ENCODE assay signal across 21 cellular contexts in the genomic region with DNA sequence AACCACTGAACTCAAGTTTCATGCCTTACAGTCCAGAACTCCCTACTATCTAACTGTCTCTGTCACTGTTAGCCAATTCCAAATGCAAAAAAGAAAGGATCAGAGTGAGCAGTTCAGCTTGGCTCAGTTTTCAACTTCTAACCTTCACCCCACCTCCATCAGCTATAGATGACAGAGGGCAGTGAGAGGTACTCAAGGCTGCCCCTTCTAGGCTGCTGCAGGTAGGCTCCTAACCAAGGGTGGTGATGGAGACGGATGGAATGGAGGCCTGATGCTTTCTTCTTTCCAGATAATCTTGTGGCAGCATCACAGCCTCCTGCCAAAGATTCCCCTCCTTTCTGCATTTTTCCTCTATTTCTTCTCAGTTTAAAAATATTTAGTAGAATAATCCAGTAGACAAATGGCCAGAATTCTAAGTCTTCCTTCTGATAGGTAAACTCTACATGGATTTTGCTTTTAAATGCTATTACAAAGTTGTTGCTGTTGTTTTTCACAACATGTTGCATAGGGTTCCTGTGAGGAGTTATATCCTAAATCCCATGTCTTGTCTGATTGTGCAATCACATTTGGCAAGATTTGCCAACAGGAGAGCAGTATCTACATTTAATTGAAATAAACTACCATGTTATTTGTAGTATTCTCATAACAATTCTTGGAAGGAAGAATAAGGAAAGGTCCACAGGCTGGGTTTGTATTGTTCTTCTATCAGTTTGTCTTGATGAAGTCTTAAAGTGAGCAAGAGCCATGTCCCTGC.
DNase-seq lines count a peak whose midpoint lies in the region; ATAC-seq, FAIRE-seq and TF ChIP-seq lines count a peak whose summit lies in the region.
"Had no signal": no experiment of that assay in that cellular context is flagged by ENCODE, and none has a peak within 500 bp of the region (broad histone marks: within the 10 kb centered on the region; RNA-seq: fewer than 3 reads in every experiment).

No MANE protein-coding gene starts in this region.

- no peak for ATAC-seq in activated CD8-positive, alpha-beta memory T cell treated with anti-CD3 and anti-CD28 coated beads, Interleukin-2, amount 10 ng/mL, durations not matched to agents 7 days and 5 days
- ATAC-seq in K562 (no peak), GM18867 (IDR thresholded peaks at IDR 0.05; ENCODE audit: unreplicated experiment) (no peak)
- ATAC-seq in stimulated activated naive B cell treated with anti-CD40 and anti-IgM and Interleukin-4, amounts not matched to agents 10 μg/mL and 1 μg/mL and 100 μg/mL, for 72 hours (replicated peaks): no peak
- ATAC-seq: A549, HCT116 had no signal

- no peak overlapping the region for H4K5ac ChIP-seq in H9 (ENCODE audit: insufficient read length, low read depth, low read length)

- TF ChIP-seq CTCF in H9 (conservative IDR thresholded peaks at IDR 0.05) (peak; percentile 27; the same call in 1 of the 3 replicates), K562 (IDR thresholded peaks at IDR 0.05 in 2 of 3, conservative IDR thresholded peaks at IDR 0.05 in 1 of 3; ENCODE audit: insufficient read depth in 2 of 3, low read depth in 1 of 3, low read length in 3 of 3) (no peak), fibroblast of mammary gland (conservative IDR thresholded peaks at IDR 0.05; ENCODE audit: control insufficient read depth, insufficient read depth, low read depth, low read length) (no peak)

- H3K9me3 ChIP-seq in H9 (ENCODE audit: control insufficient read depth, low read depth, low read length) (no peaks in the 10 kb centered on the region), K562 (replicated peaks; ENCODE audit: control insufficient read depth, insufficient read depth, low read depth, low read length) (no peaks in the 10 kb centered on the region)
- H3K9me3 ChIP-seq: A549, Caco-2 had no signal

- no peak overlapping the region for H2BK15ac ChIP-seq in H9 (ENCODE audit: low read depth, low read length)

- H3K9me1 ChIP-seq in K562 (ENCODE audit: control insufficient read depth, insufficient read depth, low read length): no peaks in the 10 kb centered on the region

- no peak for DNase-seq in activated CD8-positive, alpha-beta memory T cell treated with anti-CD3 and anti-CD28 coated beads, Interleukin-2, amount 10 ng/mL, durations not matched to agents 7 days and 5 days
- no peak for DNase-seq in activated CD8-positive, alpha-beta memory T cell treated with anti-CD3 and anti-CD28 coated beads, Interleukin-2, amount 50 U/mL, for 48 hours
- DNase-seq in H9 (no peak), K562 (ENCODE audit: extremely low read depth in 1 of 4, low spot score in 3 of 4) (no peak), fibroblast of mammary gland (ENCODE audit: low read depth) (peak; percentile 17), NCI-H345 treated with DMSO at 0.1 percent for 48 hours (lab: John Stamatoyannopoulos, UW; ENCODE audit: unreplicated experiment) (no peak)
- no peak for DNase-seq in stimulated activated naive B cell treated with anti-CD40 and anti-IgM and Interleukin-4, amounts not matched to agents 10 μg/mL and 1 μg/mL and 100 μg/mL, for 72 hours
- DNase-seq: AML-193; Caco-2; CD4-positive, alpha-beta T cell; HFFc6 had no signal

- TF ChIP-seq RAD21 in K562 (CRISPR knock-in tag; conservative IDR thresholded peaks at IDR 0.05 in 1 of 2, IDR thresholded peaks at IDR 0.05 in 1 of 2): no peak

- TF ChIP-seq POLR2A in K562 (conservative IDR thresholded peaks at IDR 0.05): no peak

- no peak for FAIRE-seq in K562 (lab: Jason Lieb, UNC)
- FAIRE-seq: A549, D721Med, G401.6, GM12891 had no signal

- H3K4me1 Mint-ChIP-seq in activated CD8-positive, alpha-beta memory T cell treated with anti-CD3 and anti-CD28 coated beads, Interleukin-2, amount 10 ng/mL, durations not matched to agents 7 days and 5 days: no peaks in the 10 kb centered on the region
- peaks cover 5% of the 10 kb centered on the region in 2 experiments; a peak in 3 of 4 replicates for H3K4me1 Mint-ChIP-seq in H9
- H3K4me1 Mint-ChIP-seq in stimulated activated naive B cell treated with anti-CD40 and anti-IgM and Interleukin-4, amounts not matched to agents 10 μg/mL and 1 μg/mL and 100 μg/mL, for 72 hours: no peaks in the 10 kb centered on the region
- H3K4me1 Mint-ChIP-seq: IgD-negative memory B cell had no signal

- H3K79me2 ChIP-seq in H9 (ENCODE audit: insufficient read depth, low read length) (no peaks in the 10 kb centered on the region), K562 (ENCODE audit: control insufficient read depth, insufficient read depth, low read length) (no peaks in the 10 kb centered on the region)

- H2BK20ac ChIP-seq in H9 (ENCODE audit: low read depth, low read length, poor library complexity, severe bottlenecking): no peak overlapping the region

- H3K36me3 ChIP-seq in K562 (ENCODE audit: control insufficient read depth, insufficient read depth, low read length): no peaks in the 10 kb centered on the region

- CTCF ChIA-PET in activated CD8-positive, alpha-beta memory T cell treated with anti-CD3 and anti-CD28 coated beads, Interleukin-2, amount 10 ng/mL, durations not matched to agents 7 days and 5 days (lab: Charles Lee): no interaction called here
- CTCF ChIA-PET in K562 (lab: Yijun Ruan, JAX; ENCODE audit: low intra/inter-chr PET ratio): no interaction called here

- H3K56ac ChIP-seq in H9 (ENCODE audit: insufficient read length, low read depth, low read length): no peak overlapping the region

- in situ Hi-C loops in K562 (cut with MboI): no loop called here

- peak overlapping the region; percentile 2 for H3K27ac Mint-ChIP-seq in activated CD8-positive, alpha-beta memory T cell treated with anti-CD3 and anti-CD28 coated beads, Interleukin-2, amount 10 ng/mL, durations not matched to agents 7 days and 5 days
- no peak overlapping the region for H3K27ac Mint-ChIP-seq in H9
- no peak overlapping the region for H3K27ac Mint-ChIP-seq in stimulated activated naive B cell treated with anti-CD40 and anti-IgM and Interleukin-4, amounts not matched to agents 10 μg/mL and 1 μg/mL and 100 μg/mL, for 72 hours
- H3K27ac Mint-ChIP-seq: CD4-positive, alpha-beta T cell; HFFc6; IgD-negative memory B cell had no signal

- WGBS in H9 (ENCODE audit: extremely low coverage, insufficient read length, low lambda C conversion rate): no CpG with 5 or more reads among the region's 1 CpG
- 0% methylated on average over 1 of the region's 1 CpG for WGBS in K562 (ENCODE audit: insufficient coverage, low coverage, missing lambda C conversion rate)

- H2AK5ac ChIP-seq in H9 (ENCODE audit: insufficient read length, low read length): no peak overlapping the region

- H4K20me1 ChIP-seq in H9 (ENCODE audit: control insufficient read depth, insufficient read depth, insufficient read length): no peaks in the 10 kb centered on the region
- H4K20me1 ChIP-seq in K562 (replicated peaks; ENCODE audit: control insufficient read depth, insufficient read depth, low read length): no peaks in the 10 kb centered on the region; the same call in 1 of the 2 replicates

- no peaks in the 10 kb centered on the region for H3K79me1 ChIP-seq in H9 (ENCODE audit: insufficient read depth, low read depth, low read length, poor library complexity, severe bottlenecking)

- H3K18ac ChIP-seq in H9 (ENCODE audit: insufficient read length, low read depth, low read length): no peak overlapping the region

- no peak overlapping the region for H2BK120ac ChIP-seq in H9 (ENCODE audit: low read depth, low read length, poor library complexity, severe bottlenecking)

- no peak overlapping the region for H3K9ac ChIP-seq in H9 (ENCODE audit: extremely low read depth, insufficient read length, low read length)
- no peak overlapping the region for H3K9ac ChIP-seq in K562 (ENCODE audit: insufficient read depth in 1 of 2, low read depth in 2 of 2, low read length in 2 of 2)

- no peak overlapping the region for H3K4me3 Mint-ChIP-seq in activated CD8-positive, alpha-beta memory T cell treated with anti-CD3 and anti-CD28 coated beads, Interleukin-2, amount 10 ng/mL, durations not matched to agents 7 days and 5 days
- H3K4me3 Mint-ChIP-seq in H9: no peak overlapping the region
- no peak overlapping the region for H3K4me3 Mint-ChIP-seq in stimulated activated naive B cell treated with anti-CD40 and anti-IgM and Interleukin-4, amounts not matched to agents 10 μg/mL and 1 μg/mL and 100 μg/mL, for 72 hours
- H3K4me3 Mint-ChIP-seq: CD4-positive, alpha-beta T cell; HFFc6; IgD-negative memory B cell had no signal

- H3K27me3 ChIP-seq in H9 (ENCODE audit: insufficient read depth, low read length): no peaks in the 10 kb centered on the region
- no peaks in the 10 kb centered on the region for H3K27me3 ChIP-seq in K562 (ENCODE audit: control insufficient read depth in 2 of 2, insufficient read depth in 2 of 2, low read length in 2 of 2)

- no peak overlapping the region for H3K23ac ChIP-seq in H9 (ENCODE audit: insufficient read length, low read depth, low read length)

- no peak overlapping the region for H3K14ac ChIP-seq in H9 (ENCODE audit: insufficient read depth, low read length)

- no peak overlapping the region for H2BK12ac ChIP-seq in H9 (ENCODE audit: insufficient read length, low read depth, low read length)

- H2AFZ ChIP-seq in H9 (ENCODE audit: low read length) (no peak overlapping the region), K562 (ENCODE audit: low read depth, low read length) (no peak overlapping the region)

- H3K23me2 ChIP-seq in H9 (ENCODE audit: insufficient read length, low read depth, low read length, poor library complexity, severe bottlenecking): no peaks in the 10 kb centered on the region

- H3K4me2 ChIP-seq in H9 (ENCODE audit: insufficient read depth, insufficient read length, low read length) (no peak overlapping the region), K562 (ENCODE audit: insufficient read depth, low read length) (no peak overlapping the region)
- H3K4me2 ChIP-seq: A549 had no signal

- H3K4me1 ChIP-seq in H9 (ENCODE audit: insufficient read depth, low read length) (no peaks in the 10 kb centered on the region), K562 (replicated peaks in 1 of 2; ENCODE audit: control insufficient read depth in 2 of 2, insufficient read depth in 2 of 2, low read length in 2 of 2) (no peaks in the 10 kb centered on the region)
- H3K4me1 ChIP-seq: A549, Caco-2 had no signal

- no peak overlapping the region for H4K8ac ChIP-seq in H9 (replicated peaks; ENCODE audit: insufficient read length, low read depth, low read length)

- no peaks in the 10 kb centered on the region for H3K36me3 Mint-ChIP-seq in activated CD8-positive, alpha-beta memory T cell treated with anti-CD3 and anti-CD28 coated beads, Interleukin-2, amount 10 ng/mL, durations not matched to agents 7 days and 5 days
- 0 out of 7 replicates have a peak, but pooled peaks cover 0 to 1% (median 0%) of the 10 kb centered on the region in 3 experiments for H3K36me3 Mint-ChIP-seq in H9 (ENCODE audit: insufficient read depth in 1 of 3, low read depth in 3 of 3)
- no peaks in the 10 kb centered on the region for H3K36me3 Mint-ChIP-seq in stimulated activated naive B cell treated with anti-CD40 and anti-IgM and Interleukin-4, amounts not matched to agents 10 μg/mL and 1 μg/mL and 100 μg/mL, for 72 hours
- H3K36me3 Mint-ChIP-seq: IgD-negative memory B cell had no signal

- H3K4me3 ChIP-seq in K562: no peak overlapping the region
- no peak overlapping the region for H3K4me3 ChIP-seq in fibroblast of mammary gland (ENCODE audit: control insufficient read depth, low read depth, low read length)
- H3K4me3 ChIP-seq: A549 had no signal

- POLR2A ChIA-PET in K562 (lab: Yijun Ruan, JAX): no interaction called here

- BruUV-seq in K562 (replicated peaks; lab: Mats Ljungman, UMichigan): no TSS peak

- H3K27ac ChIP-seq in H9 (ENCODE audit: insufficient read length, low read depth, low read length) (no peak overlapping the region), K562 (ENCODE audit: extremely low read depth, low read depth, low read length) (no peak overlapping the region)
- H3K27ac ChIP-seq: 22Rv1, A549, C4-2B, HL-60 had no signal

- no peak overlapping the region for H3T11ph ChIP-seq in H9 (ENCODE audit: low read length)

- H3K9me3 Mint-ChIP-seq in activated CD8-positive, alpha-beta memory T cell treated with anti-CD3 and anti-CD28 coated beads, Interleukin-2, amount 10 ng/mL, durations not matched to agents 7 days and 5 days (ENCODE audit: low read depth): no peaks in the 10 kb centered on the region
- no peaks in the 10 kb centered on the region for H3K9me3 Mint-ChIP-seq in H9
- peaks cover 0 to 6% of the 10 kb centered on the region in 2 donors for H3K9me3 Mint-ChIP-seq in stimulated activated naive B cell treated with anti-CD40 and anti-IgM and Interleukin-4, amounts not matched to agents 10 μg/mL and 1 μg/mL and 100 μg/mL, for 72 hours
- H3K9me3 Mint-ChIP-seq: CD4-positive, alpha-beta T cell; IgD-negative memory B cell had no signal

- H2BK5ac ChIP-seq in H9 (ENCODE audit: insufficient read length, low read length): no peak overlapping the region

- intact Hi-C loops in K562 (cut with micrococcal nuclease): no loop called here

- no peaks in the 10 kb centered on the region for H3K27me3 Mint-ChIP-seq in activated CD8-positive, alpha-beta memory T cell treated with anti-CD3 and anti-CD28 coated beads, Interleukin-2, amount 10 ng/mL, durations not matched to agents 7 days and 5 days
- no peaks in the 10 kb centered on the region; the same call in 1 of the 2 replicates for H3K27me3 Mint-ChIP-seq in H9 (ENCODE audit: low read depth)
- H3K27me3 Mint-ChIP-seq in stimulated activated naive B cell treated with anti-CD40 and anti-IgM and Interleukin-4, amounts not matched to agents 10 μg/mL and 1 μg/mL and 100 μg/mL, for 72 hours: no peaks in the 10 kb centered on the region
- H3K27me3 Mint-ChIP-seq: IgD-negative memory B cell had no signal

- no peak for TF ChIP-seq EP300 in K562 (IDR thresholded peaks at IDR 0.05; ENCODE audit: low read length)

- H3K4ac ChIP-seq in H9 (ENCODE audit: low read depth, low read length): no peak overlapping the region

- no peak overlapping the region for H4K91ac ChIP-seq in H9 (ENCODE audit: insufficient read length, low read depth, low read length)
